In genomic region chr20:4720121-4720976, GRCh38 we compare ENCODE assay signal across 1 cellular context.
TF ChIP-seq lines count a peak whose summit lies in the region.

No MANE protein-coding gene starts in this region.

TF ChIP-seq in GM12878, 131 proteins besides CTCF, POLR2A, EP300 and RAD21 (continued from another document and continues in another):
- TF ChIP-seq, protein P1, sequence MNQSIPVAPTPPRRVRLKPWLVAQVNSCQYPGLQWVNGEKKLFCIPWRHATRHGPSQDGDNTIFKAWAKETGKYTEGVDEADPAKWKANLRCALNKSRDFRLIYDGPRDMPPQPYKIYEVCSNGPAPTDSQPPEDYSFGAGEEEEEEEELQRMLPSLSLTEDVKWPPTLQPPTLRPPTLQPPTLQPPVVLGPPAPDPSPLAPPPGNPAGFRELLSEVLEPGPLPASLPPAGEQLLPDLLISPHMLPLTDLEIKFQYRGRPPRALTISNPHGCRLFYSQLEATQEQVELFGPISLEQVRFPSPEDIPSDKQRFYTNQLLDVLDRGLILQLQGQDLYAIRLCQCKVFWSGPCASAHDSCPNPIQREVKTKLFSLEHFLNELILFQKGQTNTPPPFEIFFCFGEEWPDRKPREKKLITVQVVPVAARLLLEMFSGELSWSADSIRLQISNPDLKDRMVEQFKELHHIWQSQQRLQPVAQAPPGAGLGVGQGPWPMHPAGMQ (IDR thresholded peaks at IDR 0.05; ENCODE audit: borderline replicate concordance): no peak
- no peak for TF ChIP-seq CEBPZ (IDR thresholded peaks at IDR 0.05; ENCODE audit: low read depth, low read length)
- TF ChIP-seq, protein P2, sequence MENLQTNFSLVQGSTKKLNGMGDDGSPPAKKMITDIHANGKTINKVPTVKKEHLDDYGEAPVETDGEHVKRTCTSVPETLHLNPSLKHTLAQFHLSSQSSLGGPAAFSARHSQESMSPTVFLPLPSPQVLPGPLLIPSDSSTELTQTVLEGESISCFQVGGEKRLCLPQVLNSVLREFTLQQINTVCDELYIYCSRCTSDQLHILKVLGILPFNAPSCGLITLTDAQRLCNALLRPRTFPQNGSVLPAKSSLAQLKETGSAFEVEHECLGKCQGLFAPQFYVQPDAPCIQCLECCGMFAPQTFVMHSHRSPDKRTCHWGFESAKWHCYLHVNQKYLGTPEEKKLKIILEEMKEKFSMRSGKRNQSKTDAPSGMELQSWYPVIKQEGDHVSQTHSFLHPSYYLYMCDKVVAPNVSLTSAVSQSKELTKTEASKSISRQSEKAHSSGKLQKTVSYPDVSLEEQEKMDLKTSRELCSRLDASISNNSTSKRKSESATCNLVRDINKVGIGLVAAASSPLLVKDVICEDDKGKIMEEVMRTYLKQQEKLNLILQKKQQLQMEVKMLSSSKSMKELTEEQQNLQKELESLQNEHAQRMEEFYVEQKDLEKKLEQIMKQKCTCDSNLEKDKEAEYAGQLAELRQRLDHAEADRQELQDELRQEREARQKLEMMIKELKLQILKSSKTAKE (IDR thresholded peaks at IDR 0.05; ENCODE audit: low read depth, poor library complexity, severe bottlenecking): peak; percentile 72
- peak in 1 of 2 experiments; percentile 39; a peak in 1 of 4 replicates for TF ChIP-seq BHLHE40 (IDR thresholded peaks at IDR 0.05; ENCODE audit: borderline replicate concordance in 1 of 2, low read depth in 2 of 2, low read length in 1 of 2)
- TF ChIP-seq CBFB (IDR thresholded peaks at IDR 0.05; ENCODE audit: low read depth): peak; percentile 86
- no peak for TF ChIP-seq ZSCAN29 (IDR thresholded peaks at IDR 0.05)
- peak; percentile 81 for TF ChIP-seq ATF7 (IDR thresholded peaks at IDR 0.05; ENCODE audit: low read depth)
- TF ChIP-seq CHD1 (IDR thresholded peaks at IDR 0.05; ENCODE audit: low read depth, low read length): no peak
- TF ChIP-seq SRF (IDR thresholded peaks at IDR 0.05; ENCODE audit: low read depth in 2 of 2, low read length in 2 of 2): 0 out of 4 replicates have a peak, but pooled peaks of 1 of the 2 experiments have one; percentile 56
- TF ChIP-seq EGR1 (IDR thresholded peaks at IDR 0.05; ENCODE audit: borderline replicate concordance in 1 of 2, low read depth in 2 of 2, low read length in 2 of 2): peak in 1 of 2 experiments; percentile 44; a peak in 1 of 3 replicates
- no peak for TF ChIP-seq MEF2B (IDR thresholded peaks at IDR 0.05; ENCODE audit: partially characterized antibody, poor library complexity, severe bottlenecking)
- TF ChIP-seq, protein P3, sequence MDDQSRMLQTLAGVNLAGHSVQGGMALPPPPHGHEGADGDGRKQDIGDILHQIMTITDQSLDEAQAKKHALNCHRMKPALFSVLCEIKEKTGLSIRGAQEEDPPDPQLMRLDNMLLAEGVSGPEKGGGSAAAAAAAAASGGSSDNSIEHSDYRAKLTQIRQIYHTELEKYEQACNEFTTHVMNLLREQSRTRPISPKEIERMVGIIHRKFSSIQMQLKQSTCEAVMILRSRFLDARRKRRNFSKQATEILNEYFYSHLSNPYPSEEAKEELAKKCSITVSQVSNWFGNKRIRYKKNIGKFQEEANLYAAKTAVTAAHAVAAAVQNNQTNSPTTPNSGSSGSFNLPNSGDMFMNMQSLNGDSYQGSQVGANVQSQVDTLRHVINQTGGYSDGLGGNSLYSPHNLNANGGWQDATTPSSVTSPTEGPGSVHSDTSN (IDR thresholded peaks at IDR 0.05; ENCODE audit: insufficient replicate concordance, low read depth, low read length): no peak
- TF ChIP-seq HCFC1 (IDR thresholded peaks at IDR 0.05; ENCODE audit: low read length): no peak
- TF ChIP-seq RFX5 (IDR thresholded peaks at IDR 0.05; ENCODE audit: low read depth, low read length): no peak
- no peak for TF ChIP-seq PAX8 (IDR thresholded peaks at IDR 0.05)
- TF ChIP-seq, protein P4, sequence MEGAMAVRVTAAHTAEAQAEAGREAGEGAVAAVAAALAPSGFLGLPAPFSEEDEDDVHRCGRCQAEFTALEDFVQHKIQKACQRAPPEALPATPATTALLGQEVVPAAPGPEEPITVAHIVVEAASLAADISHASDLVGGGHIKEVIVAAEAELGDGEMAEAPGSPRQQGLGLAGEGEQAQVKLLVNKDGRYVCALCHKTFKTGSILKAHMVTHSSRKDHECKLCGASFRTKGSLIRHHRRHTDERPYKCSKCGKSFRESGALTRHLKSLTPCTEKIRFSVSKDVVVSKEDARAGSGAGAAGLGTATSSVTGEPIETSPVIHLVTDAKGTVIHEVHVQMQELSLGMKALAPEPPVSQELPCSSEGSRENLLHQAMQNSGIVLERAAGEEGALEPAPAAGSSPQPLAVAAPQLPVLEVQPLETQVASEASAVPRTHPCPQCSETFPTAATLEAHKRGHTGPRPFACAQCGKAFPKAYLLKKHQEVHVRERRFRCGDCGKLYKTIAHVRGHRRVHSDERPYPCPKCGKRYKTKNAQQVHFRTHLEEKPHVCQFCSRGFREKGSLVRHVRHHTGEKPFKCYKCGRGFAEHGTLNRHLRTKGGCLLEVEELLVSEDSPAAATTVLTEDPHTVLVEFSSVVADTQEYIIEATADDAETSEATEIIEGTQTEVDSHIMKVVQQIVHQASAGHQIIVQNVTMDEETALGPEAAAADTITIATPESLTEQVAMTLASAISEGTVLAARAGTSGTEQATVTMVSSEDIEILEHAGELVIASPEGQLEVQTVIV (IDR thresholded peaks at IDR 0.05; ENCODE audit: borderline replicate concordance, partially characterized antibody): no peak
- TF ChIP-seq, protein P5, sequence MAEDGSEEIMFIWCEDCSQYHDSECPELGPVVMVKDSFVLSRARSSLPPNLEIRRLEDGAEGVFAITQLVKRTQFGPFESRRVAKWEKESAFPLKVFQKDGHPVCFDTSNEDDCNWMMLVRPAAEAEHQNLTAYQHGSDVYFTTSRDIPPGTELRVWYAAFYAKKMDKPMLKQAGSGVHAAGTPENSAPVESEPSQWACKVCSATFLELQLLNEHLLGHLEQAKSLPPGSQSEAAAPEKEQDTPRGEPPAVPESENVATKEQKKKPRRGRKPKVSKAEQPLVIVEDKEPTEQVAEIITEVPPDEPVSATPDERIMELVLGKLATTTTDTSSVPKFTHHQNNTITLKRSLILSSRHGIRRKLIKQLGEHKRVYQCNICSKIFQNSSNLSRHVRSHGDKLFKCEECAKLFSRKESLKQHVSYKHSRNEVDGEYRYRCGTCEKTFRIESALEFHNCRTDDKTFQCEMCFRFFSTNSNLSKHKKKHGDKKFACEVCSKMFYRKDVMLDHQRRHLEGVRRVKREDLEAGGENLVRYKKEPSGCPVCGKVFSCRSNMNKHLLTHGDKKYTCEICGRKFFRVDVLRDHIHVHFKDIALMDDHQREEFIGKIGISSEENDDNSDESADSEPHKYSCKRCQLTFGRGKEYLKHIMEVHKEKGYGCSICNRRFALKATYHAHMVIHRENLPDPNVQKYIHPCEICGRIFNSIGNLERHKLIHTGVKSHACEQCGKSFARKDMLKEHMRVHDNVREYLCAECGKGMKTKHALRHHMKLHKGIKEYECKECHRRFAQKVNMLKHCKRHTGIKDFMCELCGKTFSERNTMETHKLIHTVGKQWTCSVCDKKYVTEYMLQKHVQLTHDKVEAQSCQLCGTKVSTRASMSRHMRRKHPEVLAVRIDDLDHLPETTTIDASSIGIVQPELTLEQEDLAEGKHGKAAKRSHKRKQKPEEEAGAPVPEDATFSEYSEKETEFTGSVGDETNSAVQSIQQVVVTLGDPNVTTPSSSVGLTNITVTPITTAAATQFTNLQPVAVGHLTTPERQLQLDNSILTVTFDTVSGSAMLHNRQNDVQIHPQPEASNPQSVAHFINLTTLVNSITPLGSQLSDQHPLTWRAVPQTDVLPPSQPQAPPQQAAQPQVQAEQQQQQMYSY (CRISPR knock-in tag; IDR thresholded peaks at IDR 0.05): no peak
- no peak for TF ChIP-seq HDAC6 (IDR thresholded peaks at IDR 0.05; ENCODE audit: unreplicated experiment)
- no peak for TF ChIP-seq NFXL1 (IDR thresholded peaks at IDR 0.05; ENCODE audit: borderline replicate concordance)
- TF ChIP-seq FOS (IDR thresholded peaks at IDR 0.05; ENCODE audit: borderline replicate concordance, extremely low read depth, insufficient read length): no peak
- TF ChIP-seq, protein P6, sequence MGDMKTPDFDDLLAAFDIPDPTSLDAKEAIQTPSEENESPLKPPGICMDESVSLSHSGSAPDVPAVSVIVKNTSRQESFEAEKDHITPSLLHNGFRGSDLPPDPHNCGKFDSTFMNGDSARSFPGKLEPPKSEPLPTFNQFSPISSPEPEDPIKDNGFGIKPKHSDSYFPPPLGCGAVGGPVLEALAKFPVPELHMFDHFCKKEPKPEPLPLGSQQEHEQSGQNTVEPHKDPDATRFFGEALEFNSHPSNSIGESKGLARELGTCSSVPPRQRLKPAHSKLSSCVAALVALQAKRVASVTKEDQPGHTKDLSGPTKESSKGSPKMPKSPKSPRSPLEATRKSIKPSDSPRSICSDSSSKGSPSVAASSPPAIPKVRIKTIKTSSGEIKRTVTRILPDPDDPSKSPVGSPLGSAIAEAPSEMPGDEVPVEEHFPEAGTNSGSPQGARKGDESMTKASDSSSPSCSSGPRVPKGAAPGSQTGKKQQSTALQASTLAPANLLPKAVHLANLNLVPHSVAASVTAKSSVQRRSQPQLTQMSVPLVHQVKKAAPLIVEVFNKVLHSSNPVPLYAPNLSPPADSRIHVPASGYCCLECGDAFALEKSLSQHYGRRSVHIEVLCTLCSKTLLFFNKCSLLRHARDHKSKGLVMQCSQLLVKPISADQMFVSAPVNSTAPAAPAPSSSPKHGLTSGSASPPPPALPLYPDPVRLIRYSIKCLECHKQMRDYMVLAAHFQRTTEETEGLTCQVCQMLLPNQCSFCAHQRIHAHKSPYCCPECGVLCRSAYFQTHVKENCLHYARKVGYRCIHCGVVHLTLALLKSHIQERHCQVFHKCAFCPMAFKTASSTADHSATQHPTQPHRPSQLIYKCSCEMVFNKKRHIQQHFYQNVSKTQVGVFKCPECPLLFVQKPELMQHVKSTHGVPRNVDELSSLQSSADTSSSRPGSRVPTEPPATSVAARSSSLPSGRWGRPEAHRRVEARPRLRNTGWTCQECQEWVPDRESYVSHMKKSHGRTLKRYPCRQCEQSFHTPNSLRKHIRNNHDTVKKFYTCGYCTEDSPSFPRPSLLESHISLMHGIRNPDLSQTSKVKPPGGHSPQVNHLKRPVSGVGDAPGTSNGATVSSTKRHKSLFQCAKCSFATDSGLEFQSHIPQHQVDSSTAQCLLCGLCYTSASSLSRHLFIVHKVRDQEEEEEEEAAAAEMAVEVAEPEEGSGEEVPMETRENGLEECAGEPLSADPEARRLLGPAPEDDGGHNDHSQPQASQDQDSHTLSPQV (IDR thresholded peaks at IDR 0.05): no peak
- no peak for TF ChIP-seq ZBED1 (IDR thresholded peaks at IDR 0.05; ENCODE audit: borderline replicate concordance)
- no peak for TF ChIP-seq KLF5 (IDR thresholded peaks at IDR 0.05; ENCODE audit: partially characterized antibody)
- no peak for TF ChIP-seq EZH2 (IDR thresholded peaks at IDR 0.05; ENCODE audit: borderline replicate concordance, control insufficient read depth, low read depth, low read length)
- no peak for TF ChIP-seq RBBP5 (conservative IDR thresholded peaks at IDR 0.05)
- TF ChIP-seq ZNF274 (IDR thresholded peaks at IDR 0.05; ENCODE audit: insufficient read depth, insufficient read length): no peak
- peak; percentile 16; the same call in 1 of the 2 replicates for TF ChIP-seq PKNOX1 (IDR thresholded peaks at IDR 0.05)
- TF ChIP-seq TCF12 (IDR thresholded peaks at IDR 0.05; ENCODE audit: low read depth, low read length): 0 out of 2 replicates have a peak, but pooled peaks have one; percentile 46
- no peak for TF ChIP-seq MYB (IDR thresholded peaks at IDR 0.05; ENCODE audit: borderline replicate concordance, low read depth, low read length)
- TF ChIP-seq KAT2A (conservative IDR thresholded peaks at IDR 0.05; ENCODE audit: control insufficient read depth, low read depth, low read length): no peak
- TF ChIP-seq NR2F1 (conservative IDR thresholded peaks at IDR 0.05): no peak
- TF ChIP-seq CEBPB (IDR thresholded peaks at IDR 0.05; ENCODE audit: borderline replicate concordance in 1 of 2, low read depth in 2 of 2, low read length in 2 of 2): no peak
- TF ChIP-seq SREBF2 (IDR thresholded peaks at IDR 0.05; ENCODE audit: low read length): no peak
